Comparison of ENCODE assay signal across 33 cellular contexts in genomic region chr10:68176797-68177196, GRCh38. TPM values are rescaled to one million over a fixed set of nuclear protein-coding genes. Genes with fewer than 3 reads are reported as not detected.
"Had no signal": no experiment of that assay in that cellular context is flagged by ENCODE, and none has a peak within 500 bp of the region (broad histone marks: within the 10 kb centered on the region; RNA-seq: fewer than 3 reads in every experiment).

No MANE protein-coding gene starts in this region.

- H3K9me3 ChIP-seq: adrenal gland, ascending aorta had no signal

- DNase-seq: activated B cell treated with CpG ODN at 0.5 μM for 24 hours; activated CD4-positive, alpha-beta memory T cell treated with anti-CD3 and anti-CD28 coated beads for 36 hours; activated CD4-positive, alpha-beta T cell treated with anti-CD3 and anti-CD28 coated beads for 4 hours; activated CD4-positive, alpha-beta T cell treated with anti-CD3 and anti-CD28 coated beads, Interleukin-2, amount 10 ng/mL, durations not matched to agents 24 days and 14 days; activated CD4-positive, alpha-beta T cell treated with anti-CD3 and anti-CD28 coated beads, Interleukin-2, amount 50 U/mL, for 1 hour; activated CD4-positive, alpha-beta T cell treated with anti-CD3 and anti-CD28 coated beads, Interleukin-2, amount 50 U/mL, for 4 hours; activated CD4-positive, CD25-positive, alpha-beta regulatory T cell treated with anti-CD3 and anti-CD28 coated beads, Interleukin-2, amount 50 U/mL, for 72 hours; activated CD8-positive, alpha-beta memory T cell treated with anti-CD3 and anti-CD28 coated beads, Interleukin-2, amount 50 U/mL, for 4 hours; activated CD8-positive, alpha-beta T cell treated with anti-CD3 and anti-CD28 coated beads for 36 hours; activated effector memory CD4-positive, alpha-beta T cell treated with anti-CD3 and anti-CD28 coated beads, Interleukin-2, amount 50 U/mL, for 16 hours; activated gamma-delta T cell treated with Interleukin-2 at 50 U/mL for 16 hours; activated naive CD4-positive, alpha-beta T cell; activated naive CD4-positive, alpha-beta T cell treated with anti-CD3 and anti-CD28 coated beads for 36 hours; activated naive CD4-positive, alpha-beta T cell treated with anti-CD3 and anti-CD28 coated beads, Interleukin-2, amount 50 U/mL, for 16 hours; activated naive CD8-positive, alpha-beta T cell treated with anti-CD3 and anti-CD28 coated beads for 36 hours; activated T-cell treated with anti-CD3 and anti-CD28 coated beads for 4 hours; activated T-cell treated with anti-CD3 and anti-CD28 coated beads, Interleukin-2, amount 50 U/mL, for 1 hour; activated T-cell treated with anti-CD3 and anti-CD28 coated beads, Interleukin-2, amount 50 U/mL, for 4 hours; activated T-cell treated with anti-CD3 and anti-CD28 coated beads, Interleukin-2, amount 50 U/mL, for 72 hours; adrenal gland; amniotic stem cell; caudate nucleus; T-helper 1 cell; T-helper 2 cell; T-helper 9 cell had no signal

- H3K27me3 ChIP-seq: adrenal gland, ascending aorta, cardiac muscle cell had no signal

- H3K4me3 ChIP-seq: adrenal gland, ascending aorta, cardiac muscle cell had no signal

- H3K27ac ChIP-seq: adrenal gland, ascending aorta, cardiac muscle cell, VCaP had no signal

- ATAC-seq: activated CD8-positive, alpha-beta T cell treated with anti-CD3 and anti-CD28 coated beads for 36 hours; activated naive CD4-positive, alpha-beta T cell treated with anti-CD3 and anti-CD28 coated beads, Interleukin-2, amount 50 U/mL, for 72 hours; activated T-cell treated with anti-CD3 and anti-CD28 coated beads, Interleukin-2, amount 50 U/mL, for 4 hours; activated T-cell treated with anti-CD3 and anti-CD28 coated beads, Interleukin-2, amount 50 U/mL, for 72 hours; activated T-helper 17 cell treated with anti-CD3 and anti-CD28 coated beads, Interleukin-2, amount 50 U/mL, for 72 hours had no signal

- H3K36me3 ChIP-seq: adrenal gland, ascending aorta, cardiac muscle cell had no signal

- H3K4me1 ChIP-seq: adrenal gland, ascending aorta had no signal

RNA-seq across cellular contexts. Expression of gene ATOH7, which starts 55.1 kb away (rescaled TPM):
- total RNA-seq: activated B cell treated with CpG ODN at 0.5 μM for 24 hours; activated CD4-positive, alpha-beta memory T cell treated with anti-CD3 and anti-CD28 coated beads for 36 hours; activated CD4-positive, alpha-beta T cell treated with anti-CD3 and anti-CD28 coated beads, Interleukin-2, amount 10 ng/mL, durations not matched to agents 24 days and 14 days; activated CD8-positive, alpha-beta memory T cell treated with anti-CD3 and anti-CD28 coated beads for 36 hours; activated CD8-positive, alpha-beta T cell treated with anti-CD3 and anti-CD28 coated beads for 36 hours; activated naive CD4-positive, alpha-beta T cell treated with anti-CD3 and anti-CD28 coated beads for 36 hours; activated naive CD4-positive, alpha-beta T cell treated with anti-CD3 and anti-CD28 coated beads, Interleukin-2, amount 50 U/mL, for 72 hours; activated naive CD8-positive, alpha-beta T cell treated with anti-CD3 and anti-CD28 coated beads for 36 hours; activated T-cell treated with anti-CD3 and anti-CD28 coated beads, Interleukin-2, amount 50 U/mL, for 4 hours; activated T-cell treated with anti-CD3 and anti-CD28 coated beads, Interleukin-2, amount 50 U/mL, for 72 hours; activated T-helper 1 cell treated with anti-CD3 and anti-CD28 coated beads, Interleukin-12 subunit alpha, Interleukin-12 subunit beta, Interleukin-2, Interleukin-4 antibody, amounts not matched to agents 30 ng/mL and 10 ng/mL and 1 ng/mL, durations not matched to agents 14 hours and 24 hours and 36 hours; activated T-helper 17 cell treated with anti-CD3 and anti-CD28 coated beads, Interleukin-2, amount 50 U/mL, for 72 hours; ascending aorta; bronchial epithelial cell; cardiac muscle cell had no signal
